Comparison of ENCODE assay signal across 18 cellular contexts in the genomic region with DNA sequence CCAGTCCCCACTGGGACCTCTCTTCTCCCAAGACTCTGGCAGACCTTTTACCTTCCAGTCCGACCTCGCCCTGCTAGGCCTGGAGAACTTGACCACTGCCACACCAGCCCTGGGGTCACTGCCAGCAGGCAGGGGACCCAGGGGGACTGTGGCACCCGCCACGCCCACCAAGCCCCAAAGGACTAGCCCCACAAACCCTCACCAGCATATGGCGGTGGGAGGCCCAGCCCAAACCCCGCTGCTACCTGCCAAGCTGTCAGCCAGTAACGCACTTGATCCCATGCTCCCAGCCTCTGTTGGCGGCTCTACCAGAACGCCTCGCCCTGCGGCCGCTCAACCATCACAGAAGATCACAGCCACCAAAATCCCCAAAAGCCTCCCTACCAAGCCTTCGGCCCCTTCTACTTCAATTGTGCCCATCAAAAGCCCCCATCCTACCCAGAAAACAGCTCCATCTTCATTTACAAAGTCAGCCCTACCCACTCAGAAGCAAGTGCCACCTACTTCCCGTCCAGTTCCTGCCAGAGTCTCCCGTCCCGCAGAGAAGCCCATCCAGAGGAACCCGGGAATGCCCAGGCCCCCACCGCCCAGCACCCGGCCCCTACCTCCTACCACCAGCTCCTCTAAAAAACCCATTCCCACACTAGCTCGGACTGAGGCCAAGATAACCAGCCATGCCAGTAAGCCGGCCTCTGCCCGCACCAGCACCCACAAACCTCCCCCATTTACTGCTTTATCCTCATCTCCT.
"Had no signal": no experiment of that assay in that cellular context is flagged by ENCODE, and none has a peak within 500 bp of the region (broad histone marks: within the 10 kb centered on the region; RNA-seq: fewer than 3 reads in every experiment).

No MANE protein-coding gene starts in this region.

- H3K9ac ChIP-seq: parathyroid adenoma had no signal

- H3K36me3 ChIP-seq: colonic mucosa had no signal

- H3K27me3 ChIP-seq: body of pancreas, colonic mucosa had no signal

- H3K4me3 Mint-ChIP-seq: activated CD8-positive, alpha-beta T cell treated with anti-CD3 and anti-CD28 coated beads for 36 hours; naive B cell; T-helper 17 cell; type B pancreatic cell; WTC11 had no signal

- ATAC-seq: activated CD8-positive, alpha-beta T cell treated with anti-CD3 and anti-CD28 coated beads for 36 hours; activated naive CD4-positive, alpha-beta T cell treated with anti-CD3 and anti-CD28 coated beads, Interleukin-2, amount 50 U/mL, for 72 hours; body of pancreas; T-helper 17 cell; WTC11 had no signal

- H3K4me1 ChIP-seq: colonic mucosa, parathyroid adenoma had no signal

- H3K36me3 Mint-ChIP-seq: activated naive CD4-positive, alpha-beta T cell treated with anti-CD3 and anti-CD28 coated beads, Interleukin-2, amount 50 U/mL, for 72 hours; naive B cell had no signal

- H3K9me3 ChIP-seq: body of pancreas, colonic mucosa had no signal

- H3K27ac Mint-ChIP-seq: activated CD8-positive, alpha-beta T cell treated with anti-CD3 and anti-CD28 coated beads for 36 hours; naive B cell; T-helper 17 cell; type B pancreatic cell; WTC11 had no signal

- H3K4me3 ChIP-seq: body of pancreas, colonic mucosa had no signal

- DNase-seq: activated CD4-positive, alpha-beta T cell treated with anti-CD3 and anti-CD28 coated beads for 48 hours; activated CD8-positive, alpha-beta T cell treated with anti-CD3 and anti-CD28 coated beads for 36 hours; activated gamma-delta T cell; activated T-cell treated with anti-CD3 and anti-CD28 coated beads, Interleukin-2, amount 50 U/mL, for 48 hours; body of pancreas; caudate nucleus; colonic mucosa; foreskin fibroblast; glutamatergic neuron; naive B cell; retina; stimulated activated CD4-positive, alpha-beta T cell treated with anti-CD3 and anti-CD28 coated beads, Interleukin-4, amount 100 ng/mL, for 24 hours; stimulated activated naive CD4-positive, alpha-beta T cell treated with Interleukin-2 at 50 U/mL for 16 hours; T-helper 17 cell had no signal

- H3K9me3 Mint-ChIP-seq: activated CD8-positive, alpha-beta T cell treated with anti-CD3 and anti-CD28 coated beads for 36 hours; activated naive CD4-positive, alpha-beta T cell treated with anti-CD3 and anti-CD28 coated beads, Interleukin-2, amount 50 U/mL, for 72 hours; naive B cell; type B pancreatic cell; WTC11 had no signal

- H3K27me3 Mint-ChIP-seq: type B pancreatic cell had no signal

- H3K4me1 Mint-ChIP-seq: naive B cell, T-helper 17 cell had no signal

- H3K27ac ChIP-seq: body of pancreas, colonic mucosa, parathyroid adenoma had no signal
